In the genomic region with DNA sequence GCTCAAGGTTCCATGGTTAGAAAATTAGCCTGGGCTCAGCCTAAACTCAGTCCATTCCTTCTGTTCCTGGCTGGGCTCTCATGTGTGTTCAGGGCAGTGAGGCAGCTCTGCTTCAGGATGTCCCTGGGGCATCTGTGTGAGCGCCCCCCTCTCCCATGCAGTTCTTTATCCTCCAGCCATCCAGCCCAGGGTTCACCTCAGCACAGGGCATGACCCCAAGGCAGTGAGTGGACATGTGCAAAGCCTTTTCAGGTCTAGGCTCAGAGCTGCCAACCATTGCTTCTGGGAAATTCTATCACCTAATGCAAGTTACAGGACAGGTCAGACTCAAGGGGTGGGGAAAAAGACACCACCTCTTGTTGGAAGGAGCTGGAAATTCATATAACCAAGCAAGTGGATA, we compare ENCODE assay signal across 2 cellular contexts. TPM values are rescaled to one million over a fixed set of nuclear protein-coding genes. Genes with fewer than 3 reads are reported as not detected.
"Had no signal": no experiment of that assay in that cellular context is flagged by ENCODE, and none has a peak within 500 bp of the region (broad histone marks: within the 10 kb centered on the region; RNA-seq: fewer than 3 reads in every experiment).

No MANE protein-coding gene starts in this region.

RNA-seq across cellular contexts. Expression of gene AKR1C1, which starts 10.1 kb away (rescaled TPM):
- polyA plus RNA-seq: naive thymus-derived CD4-positive, alpha-beta T cell had no signal

RNA-seq across cellular contexts. Expression of gene AKR1C2, which starts 30.4 kb away (rescaled TPM):
- total RNA-seq: natural killer cell had no signal
- polyA plus RNA-seq: naive thymus-derived CD4-positive, alpha-beta T cell had no signal
